Comparison of ENCODE assay signal across 23 cellular contexts in the genomic region with DNA sequence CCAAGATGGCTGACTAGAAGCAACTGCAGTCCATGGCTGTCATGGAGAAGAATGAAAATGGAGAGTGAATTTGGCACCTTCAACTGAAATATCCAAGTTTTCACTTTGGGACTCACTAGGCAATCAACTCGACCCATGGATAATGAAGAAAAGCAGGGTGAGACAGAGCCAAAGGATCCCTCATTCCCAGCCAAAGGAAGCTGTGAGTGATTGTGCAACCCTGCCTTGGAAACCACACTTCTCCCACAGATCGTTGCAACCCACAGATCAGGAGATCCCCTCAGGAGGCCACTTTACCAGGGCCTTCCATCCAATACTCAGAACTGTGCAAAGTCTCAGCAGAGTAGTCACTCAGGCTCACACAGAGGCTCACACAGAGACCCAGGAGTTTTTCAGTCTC. TPM values are rescaled to one million over a fixed set of nuclear protein-coding genes. Genes with fewer than 3 reads are reported as not detected.
DNase-seq lines count a peak whose midpoint lies in the region; ATAC-seq, FAIRE-seq and TF ChIP-seq lines count a peak whose summit lies in the region.
"Had no signal": no experiment of that assay in that cellular context is flagged by ENCODE, and none has a peak within 500 bp of the region (broad histone marks: within the 10 kb centered on the region; RNA-seq: fewer than 3 reads in every experiment).

No MANE protein-coding gene starts in this region.

- no peak for TF ChIP-seq CTCF in AG10803 (conservative IDR thresholded peaks at IDR 0.05; ENCODE audit: low read length)
- TF ChIP-seq CTCF in K562 (IDR thresholded peaks at IDR 0.05 in 2 of 3, conservative IDR thresholded peaks at IDR 0.05 in 1 of 3; ENCODE audit: insufficient read depth in 2 of 3, low read depth in 1 of 3, low read length in 3 of 3) = no peak
- no peak for TF ChIP-seq CTCF in osteoblast (IDR thresholded peaks at IDR 0.05; ENCODE audit: extremely low read depth, low read depth, low read length)
- no peak for TF ChIP-seq CTCF in adrenal gland (IDR thresholded peaks at IDR 0.05)

- intact Hi-C loops in K562 (cut with micrococcal nuclease) (no loop called here), adrenal gland (cut with DNase I) (no loop called here)

- H3K4me1 ChIP-seq in K562 (replicated peaks in 1 of 2; ENCODE audit: control insufficient read depth in 2 of 2, insufficient read depth in 2 of 2, low read length in 2 of 2) (peaks cover 5 to 9% of the 10 kb centered on the region in 2 experiments; a peak in 3 of 5 replicates), osteoblast (ENCODE audit: insufficient read depth, low read length) (peaks cover 9% of the 10 kb centered on the region), adrenal gland (replicated peaks in 1 of 2) (peaks cover 0 to 9% of the 10 kb centered on the region in 2 donors)
- H3K4me1 ChIP-seq: BLaER1 treated with 17β-estradiol and CSF1 and Interleukin-3, amounts not matched to agents 10 nM and 100 nM; SJCRH30 had no signal

- peaks cover 15% of the 10 kb centered on the region for H3K27me3 Mint-ChIP-seq in activated T-cell treated with anti-CD3 and anti-CD28 coated beads, Interleukin-2, amount 50 U/mL, for 24 hours

- peaks cover 22% of the 10 kb centered on the region for H3K4me1 Mint-ChIP-seq in activated T-cell treated with anti-CD3 and anti-CD28 coated beads, Interleukin-2, amount 50 U/mL, for 24 hours (ENCODE audit: low read depth)

- H3K4me2 ChIP-seq in K562 (ENCODE audit: insufficient read depth, low read length) (no peak overlapping the region), osteoblast (ENCODE audit: insufficient read depth, low read length) (no peak overlapping the region)
- H3K4me2 ChIP-seq: BLaER1 treated with 17β-estradiol and CSF1 and Interleukin-3, amounts not matched to agents 10 nM and 100 nM had no signal

- CTCF ChIA-PET in K562 (lab: Yijun Ruan, JAX; ENCODE audit: low intra/inter-chr PET ratio) = no interaction called here

- no peak for TF ChIP-seq POLR2A in K562 (conservative IDR thresholded peaks at IDR 0.05)
- TF ChIP-seq POLR2A in adrenal gland (IDR thresholded peaks at IDR 0.05) = no peak

- WGBS in K562 (ENCODE audit: insufficient coverage, low coverage, missing lambda C conversion rate) = 7% methylated on average over 2 of the region's 2 CpGs
- 51 to 75% (median 61%) methylated on average over 2 of the region's 2 CpGs for WGBS in adrenal gland, 4 donors

- no peaks in the 10 kb centered on the region for H3K36me3 Mint-ChIP-seq in activated T-cell treated with anti-CD3 and anti-CD28 coated beads, Interleukin-2, amount 50 U/mL, for 24 hours (ENCODE audit: low read depth)
- H3K36me3 Mint-ChIP-seq: IgD-negative memory B cell had no signal

- no peak for TF ChIP-seq EP300 in K562 (IDR thresholded peaks at IDR 0.05; ENCODE audit: low read length)

- no peak overlapping the region for H3K4me3 Mint-ChIP-seq in activated T-cell treated with anti-CD3 and anti-CD28 coated beads, Interleukin-2, amount 50 U/mL, for 24 hours
- H3K4me3 Mint-ChIP-seq: CD8-positive, alpha-beta memory T cell; IgD-negative memory B cell had no signal

- H3K27me3 ChIP-seq in K562 (ENCODE audit: control insufficient read depth in 2 of 2, insufficient read depth in 2 of 2, low read length in 2 of 2) = no peaks in the 10 kb centered on the region
- no peaks in the 10 kb centered on the region for H3K27me3 ChIP-seq in osteoblast (ENCODE audit: insufficient read depth, low read length)
- H3K27me3 ChIP-seq in adrenal gland = peaks cover 5% of the 10 kb centered on the region
- H3K27me3 ChIP-seq: BLaER1 treated with 17β-estradiol and CSF1 and Interleukin-3, amounts not matched to agents 10 nM and 100 nM; SJCRH30 had no signal

- POLR2A ChIA-PET in K562 (lab: Yijun Ruan, JAX) = no interaction called here

- ATAC-seq in K562 = no peak
- no peak for ATAC-seq in GM21360 (IDR thresholded peaks at IDR 0.05; ENCODE audit: unreplicated experiment)

- FAIRE-seq in K562 (lab: Jason Lieb, UNC) = no peak
- FAIRE-seq: D721Med, GM12892, H54 had no signal

- H4K20me1 ChIP-seq in K562 (replicated peaks; ENCODE audit: control insufficient read depth, insufficient read depth, low read length) = no peaks in the 10 kb centered on the region
- H4K20me1 ChIP-seq in osteoblast (ENCODE audit: insufficient read depth, low read length) = no peaks in the 10 kb centered on the region
- H4K20me1 ChIP-seq: BLaER1 treated with 17β-estradiol and CSF1 and Interleukin-3, amounts not matched to agents 10 nM and 100 nM had no signal

- no TSS peak for BruUV-seq in K562 (replicated peaks; lab: Mats Ljungman, UMichigan)

- no peaks in the 10 kb centered on the region for H3K9me1 ChIP-seq in K562 (ENCODE audit: control insufficient read depth, insufficient read depth, low read length)

- no peak overlapping the region for H3K9ac ChIP-seq in K562 (ENCODE audit: insufficient read depth in 1 of 2, low read depth in 2 of 2, low read length in 2 of 2)
- H3K9ac ChIP-seq: BLaER1 treated with 17β-estradiol and CSF1 and Interleukin-3, amounts not matched to agents 10 nM and 100 nM had no signal

- DNase-seq in AG10803 (ENCODE audit: low read depth) = peak; percentile 43
- DNase-seq in HCEC 1CT = peak; percentile 39
- DNase-seq in K562 (ENCODE audit: extremely low read depth in 1 of 4, low spot score in 3 of 4) = no peak
- no peak for DNase-seq in osteoblast (ENCODE audit: insufficient read length, low spot score, missing footprints)
- DNase-seq in activated T-cell treated with anti-CD3 and anti-CD28 coated beads, Interleukin-2, amount 50 U/mL, for 24 hours = no peak
- no peak for DNase-seq in globus pallidus (ENCODE audit: low spot score)
- no peak for DNase-seq in adrenal gland
- DNase-seq: CD8-positive, alpha-beta memory T cell; DND-41; GF-D8; MV-4-11; NCI-H1417; NCI-H1930; NCI-H510A; NCI-H774; SJCRH30 had no signal

- H3K9me3 ChIP-seq in K562 (replicated peaks; ENCODE audit: control insufficient read depth, insufficient read depth, low read depth, low read length) = no peaks in the 10 kb centered on the region
- no peaks in the 10 kb centered on the region for H3K9me3 ChIP-seq in osteoblast (ENCODE audit: low read depth, low read length)
- no peaks in the 10 kb centered on the region for H3K9me3 ChIP-seq in adrenal gland (replicated peaks in 1 of 3)
- H3K9me3 ChIP-seq: SJCRH30 had no signal

- no peak for TF ChIP-seq RAD21 in K562 (CRISPR knock-in tag; conservative IDR thresholded peaks at IDR 0.05 in 1 of 2, IDR thresholded peaks at IDR 0.05 in 1 of 2)

- no peak overlapping the region for H3K4me3 ChIP-seq in AG10803 (ENCODE audit: low read length)
- H3K4me3 ChIP-seq in K562 = no peak overlapping the region
- no peak overlapping the region for H3K4me3 ChIP-seq in osteoblast (ENCODE audit: insufficient read depth, low read length)
- no peak overlapping the region for H3K4me3 ChIP-seq in adrenal gland
- H3K4me3 ChIP-seq: BLaER1 treated with 17β-estradiol and CSF1 and Interleukin-3, amounts not matched to agents 10 nM and 100 nM; SJCRH30 had no signal

- in situ Hi-C loops in K562 (cut with MboI) = no loop called here

- H3K9me3 Mint-ChIP-seq in activated T-cell treated with anti-CD3 and anti-CD28 coated beads, Interleukin-2, amount 50 U/mL, for 24 hours = peaks cover 17% of the 10 kb centered on the region

- no peak overlapping the region for H2AFZ ChIP-seq in K562 (ENCODE audit: low read depth, low read length)
- peak overlapping the region; percentile 5 for H2AFZ ChIP-seq in osteoblast (ENCODE audit: low read length)

- no peak overlapping the region for H3K27ac Mint-ChIP-seq in activated T-cell treated with anti-CD3 and anti-CD28 coated beads, Interleukin-2, amount 50 U/mL, for 24 hours
- H3K27ac Mint-ChIP-seq: CD8-positive, alpha-beta memory T cell; IgD-negative memory B cell had no signal

- H3K79me2 ChIP-seq in K562 (ENCODE audit: control insufficient read depth, insufficient read depth, low read length) (no peaks in the 10 kb centered on the region), osteoblast (ENCODE audit: insufficient read depth, low read length) (peaks cover 3% of the 10 kb centered on the region)

- H3K27ac ChIP-seq in K562 (ENCODE audit: extremely low read depth, low read depth, low read length) (no peak overlapping the region), osteoblast (ENCODE audit: low read depth, low read length) (no peak overlapping the region), adrenal gland (no peak overlapping the region)
- H3K27ac ChIP-seq: BLaER1 treated with 17β-estradiol and CSF1 and Interleukin-3, amounts not matched to agents 10 nM and 100 nM; RWPE1; SJCRH30 had no signal

- no peaks in the 10 kb centered on the region for H3K36me3 ChIP-seq in K562 (ENCODE audit: control insufficient read depth, insufficient read depth, low read length)
- H3K36me3 ChIP-seq in osteoblast (ENCODE audit: insufficient read depth, low read length) = peaks cover 9% of the 10 kb centered on the region
- no peaks in the 10 kb centered on the region for H3K36me3 ChIP-seq in adrenal gland (replicated peaks in 1 of 2)
- H3K36me3 ChIP-seq: BLaER1 treated with 17β-estradiol and CSF1 and Interleukin-3, amounts not matched to agents 10 nM and 100 nM; SJCRH30 had no signal

RNA-seq across cellular contexts. Expression of gene CFAP299, which starts 4.5 kb away (rescaled TPM):
- 3.1 and 6.3 TPM in 2 replicates for total RNA-seq in K562 (2011; cell fraction: chromatin; rRNA removed; ENCODE audit: low replicate concordance)
- total RNA-seq in K562 (2011; cell fraction: nucleolus; rRNA removed) = 1.8 and 2.9 TPM in 2 replicates
- total RNA-seq in K562 (2011; cell fraction: nucleoplasm; rRNA removed) = 5.4 and 7.1 TPM in 2 replicates
- total RNA-seq in K562 (2014; rRNA removed) = 0.82 and 3.0 TPM in 2 replicates
- total RNA-seq in K562 (2014; rRNA removed; fragmentation: Illumina TruSeq; extraction: Trizol) = 0.61 and 0.62 TPM in 2 replicates
- total RNA-seq in K562 (2015; rRNA removed; fragmentation: Illumina TruSeq; extraction: Trizol) = 0.87 and 1.0 TPM in 2 replicates
- 0.09 and 0.67 TPM in 2 replicates for total RNA-seq in K562 (2021)
- polyA plus RNA-seq in K562 (2011; rRNA removed) = 0.39 and 0.81 TPM in 2 replicates
- 0.16 TPM in 1 of 2 replicates, not detected in the other for polyA plus RNA-seq in K562 (2011; cell fraction: cytosol; rRNA removed)
- polyA plus RNA-seq in K562 (2011; cell fraction: nucleus; rRNA removed) = 0.84 and 1.4 TPM in 2 replicates
- polyA plus RNA-seq in K562 (2012) = 0.94 and 1.2 TPM in 2 replicates
- 0.29 and 0.76 TPM in 2 replicates for polyA plus RNA-seq in K562 (2014; fragmentation: Illumina TruSeq; extraction: Trizol)
- under 1 TPM; 0.69 to 0.78 TPM for polyA plus RNA-seq in K562 (2014; fragmentation: Nextera tagmentation; extraction: Ambion mirVana)
- 0.33 TPM in 1 of 2 replicates, not detected in the other for polyA plus RNA-seq in K562 (2014; rRNA removed)
- 2.9 and 3.5 TPM in 2 replicates for polyA minus RNA-seq in K562 (2011; rRNA and poly(A)+ RNA removed)
- not detected in 2 replicates for polyA minus RNA-seq in K562 (2011; cell fraction: cytosol; rRNA and poly(A)+ RNA removed)
- 5.4 and 6.0 TPM in 2 replicates for polyA minus RNA-seq in K562 (2011; cell fraction: nucleus; rRNA and poly(A)+ RNA removed)
- 1.5 and 2.5 TPM in 2 replicates for total RNA-seq in osteoblast
- not detected for total RNA-seq in adrenal gland
- not detected for polyA plus RNA-seq in adrenal gland
- total RNA-seq: CD8-positive, alpha-beta memory T cell; SJCRH30 had no signal
- polyA plus RNA-seq: CD8-positive, alpha-beta memory T cell; IgD-negative memory B cell had no signal

Comparison
In these comparisons a context has a peak if more than half of its experiments do, and no peak if none do; other contexts are left out.
1. DNase-seq: peak in AG10803 (single experiment) and HCEC 1CT (single experiment); none in K562 (0 of 4), osteoblast (single experiment), activated T-cell treated with anti-CD3 and anti-CD28 coated beads, Interleukin-2, amount 50 U/mL, for 24 hours (single experiment), globus pallidus (single experiment) and adrenal gland (0 of 7).